ENCODE assay signal across 19 cellular contexts in the genomic region with DNA sequence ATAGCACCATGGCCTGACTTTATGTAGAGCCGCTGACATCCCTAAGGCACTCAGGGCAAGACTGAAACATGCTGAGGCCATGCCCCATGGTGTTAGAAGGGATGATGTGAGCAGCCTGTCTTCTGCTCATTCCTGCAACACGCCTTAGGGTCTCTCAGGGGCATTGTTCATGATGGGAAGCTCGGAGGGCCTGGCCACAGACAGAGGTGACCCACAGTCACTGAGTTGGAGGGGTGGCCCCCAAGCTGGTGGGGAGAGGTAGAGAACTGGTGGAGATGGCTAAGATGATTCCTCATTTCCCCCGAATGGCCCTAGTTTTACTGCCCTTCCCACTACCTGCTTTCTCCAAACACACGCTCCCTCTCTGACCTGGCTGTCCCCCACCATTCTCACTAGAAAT.
DNase-seq lines count a peak whose midpoint lies in the region; ATAC-seq and TF ChIP-seq lines count a peak whose summit lies in the region.
"Had no signal": no experiment of that assay in that cellular context is flagged by ENCODE, and none has a peak within 500 bp of the region (broad histone marks: within the 10 kb centered on the region; RNA-seq: fewer than 3 reads in every experiment).

No MANE protein-coding gene starts in this region.

- H3K36me3 ChIP-seq in WERI-Rb-1: no peaks in the 10 kb centered on the region
- H3K36me3 ChIP-seq: BE2C had no signal

- DNase-seq in AG08395 (ENCODE audit: low spot score) (peak; percentile 0), GM03348 (ENCODE audit: low spot score) (peak; percentile 3), WERI-Rb-1 (peak; percentile 5), mesenteric fat pad (ENCODE audit: low spot score) (peak; percentile 71), occipital lobe (lab: John Stamatoyannopoulos, UW) (no peak)
- DNase-seq: BE2C; C1 segment of cervical spinal cord; CD4-positive, CD25-positive, alpha-beta regulatory T cell; CD8-positive, alpha-beta memory T cell; DMS153; DMS79; GDM1; GM23248; HFFc6; KBM-7 had no signal

- TF ChIP-seq CTCF in WERI-Rb-1 (IDR thresholded peaks at IDR 0.05; ENCODE audit: low read depth, low read length): no peak

- H3K27me3 ChIP-seq in WERI-Rb-1 (ENCODE audit: insufficient read depth, low read depth, severe bottlenecking): peaks cover 43% of the 10 kb centered on the region
- H3K27me3 ChIP-seq: BE2C had no signal

- peaks cover 16% of the 10 kb centered on the region for H3K9me3 ChIP-seq in WERI-Rb-1 (ENCODE audit: severe bottlenecking)
- H3K9me3 ChIP-seq: BE2C, Caco-2 had no signal

- no peak for ATAC-seq in HG02571 (IDR thresholded peaks at IDR 0.05; ENCODE audit: unreplicated experiment)
- ATAC-seq in GM21737 (IDR thresholded peaks at IDR 0.05; ENCODE audit: unreplicated experiment): no peak
- ATAC-seq: GM12878 had no signal

- H3K4me3 ChIP-seq in WERI-Rb-1 (ENCODE audit: low read depth, low read length): no peak overlapping the region
- H3K4me3 ChIP-seq: GM12878, GM23248 had no signal

- H3K27ac ChIP-seq in WERI-Rb-1: no peak overlapping the region
- H3K27ac ChIP-seq: GM23248 had no signal
